3 cellular contexts compared by ENCODE assay signal in the genomic region with DNA sequence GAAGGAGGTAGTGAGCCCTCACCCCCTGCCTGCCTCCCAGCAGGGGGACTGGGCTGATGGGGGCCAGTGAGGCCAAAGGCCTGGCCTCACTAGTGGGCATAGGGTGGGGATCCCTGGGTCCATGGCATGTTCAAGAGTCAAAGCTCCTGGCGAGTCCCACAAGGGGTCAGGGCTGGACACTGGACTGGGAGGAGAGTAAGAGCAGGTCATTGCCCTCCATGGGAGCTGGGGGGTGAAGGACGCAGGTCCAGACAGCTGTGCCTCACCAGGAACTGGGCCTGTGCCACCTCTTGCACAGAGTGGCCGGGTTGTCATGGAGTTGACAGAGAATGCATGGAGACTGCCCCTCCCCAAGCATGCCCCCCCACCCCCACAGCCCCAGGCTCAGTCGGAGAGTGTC. TPM values are rescaled to one million over a fixed set of nuclear protein-coding genes. Genes with fewer than 3 reads are reported as not detected.
"Had no signal": no experiment of that assay in that cellular context is flagged by ENCODE, and none has a peak within 500 bp of the region (broad histone marks: within the 10 kb centered on the region; RNA-seq: fewer than 3 reads in every experiment).

No MANE protein-coding gene starts in this region.

RNA-seq across cellular contexts. Expression of gene HES2, which starts 26.2 kb away (rescaled TPM):
- total RNA-seq: activated T-cell treated with anti-CD3 and anti-CD28 coated beads, Interleukin-2, amount 50 U/mL, for 4 hours; cardiac septum; Right ventricle myocardium inferior had no signal
